In genomic region chr17:57536789-57537523, GRCh38 we compare ENCODE assay signal across 17 cellular contexts.
A peak's percentile ranks its signal among the peaks of the same experiment; 100 is the strongest.
DNase-seq lines count a peak whose midpoint lies in the region; ATAC-seq and TF ChIP-seq lines count a peak whose summit lies in the region.
"Had no signal": no experiment of that assay in that cellular context is flagged by ENCODE, and none has a peak within 500 bp of the region (broad histone marks: within the 10 kb centered on the region; RNA-seq: fewer than 3 reads in every experiment).

No MANE protein-coding gene starts in this region.

- H3K36me3 ChIP-seq in brain microvascular endothelial cell (replicated peaks), result no peaks in the 10 kb centered on the region

- no peak overlapping the region for H3K4me3 ChIP-seq in brain microvascular endothelial cell (ENCODE audit: low read depth, low read length)
- H3K4me3 ChIP-seq: mucosa of descending colon, stomach had no signal

- ATAC-seq in stimulated activated naive CD8-positive, alpha-beta T cell treated with anti-CD3 and anti-CD28 coated beads, Interleukin-15, Interleukin-2, amounts not matched to agents 100 U/mL and 50 U/mL, for 24 hours, result no peak
- ATAC-seq in activated T-helper 17 cell treated with anti-CD3 and anti-CD28 coated beads, Interleukin-2, amount 50 U/mL, for 72 hours (replicated peaks), result no peak
- ATAC-seq in memory B cell (ENCODE audit: low read depth) (no peak), esophagus mucosa (no peak)
- ATAC-seq: mucosa of descending colon had no signal

- H3K36me3 Mint-ChIP-seq in stimulated activated naive CD8-positive, alpha-beta T cell treated with anti-CD3 and anti-CD28 coated beads, Interleukin-15, Interleukin-2, amounts not matched to agents 100 ng/mL and 50 ng/mL, for 24 hours (ENCODE audit: low read depth), result no peaks in the 10 kb centered on the region
- H3K36me3 Mint-ChIP-seq in activated T-helper 17 cell treated with anti-CD3 and anti-CD28 coated beads, Interleukin-2, amount 50 U/mL, for 72 hours (ENCODE audit: low read depth), result peaks cover 6% of the 10 kb centered on the region
- H3K36me3 Mint-ChIP-seq in memory B cell, result peaks cover 5% of the 10 kb centered on the region

- no peaks in the 10 kb centered on the region for H3K9me3 Mint-ChIP-seq in stimulated activated naive CD8-positive, alpha-beta T cell treated with anti-CD3 and anti-CD28 coated beads, Interleukin-15, Interleukin-2, amounts not matched to agents 100 ng/mL and 50 ng/mL, for 24 hours
- H3K9me3 Mint-ChIP-seq in activated T-helper 17 cell treated with anti-CD3 and anti-CD28 coated beads, Interleukin-2, amount 50 U/mL, for 72 hours, result no peaks in the 10 kb centered on the region
- no peaks in the 10 kb centered on the region for H3K9me3 Mint-ChIP-seq in memory B cell
- H3K9me3 Mint-ChIP-seq: CD8-positive, alpha-beta memory T cell had no signal

- in situ Hi-C loops in brain microvascular endothelial cell (cut with HindIII; ENCODE audit: low pct_ligation_motif_present, low sequenced_read_pairs), result no loop called here

- no peak for TF ChIP-seq CTCF in brain microvascular endothelial cell (IDR thresholded peaks at IDR 0.05; ENCODE audit: low read depth, low read length, missing control alignments)

- DNase-seq in stimulated activated naive CD8-positive, alpha-beta T cell treated with anti-CD3 and anti-CD28 coated beads, Interleukin-15, Interleukin-2, amounts not matched to agents 100 U/mL and 50 U/mL, for 24 hours, result no peak
- DNase-seq in memory B cell (ENCODE audit: low spot score in 2 of 2) (no peak), hippocampal formation (lab: John Stamatoyannopoulos, UW) (no peak), cerebellar cortex (ENCODE audit: low spot score) (no peak), brain microvascular endothelial cell (no peak)
- DNase-seq: activated CD4-positive, alpha-beta T cell treated with anti-CD3 and anti-CD28 coated beads for 1 hour; activated gamma-delta T cell; CD8-positive, alpha-beta memory T cell; GDM1; mucosa of descending colon; NK-92 treated with Interleukin-12 subunit alpha and Interleukin-12 subunit beta, amount 100 ng/mL, for 24 hours; stimulated activated CD4-positive, alpha-beta T cell treated with anti-CD3 and anti-CD28 coated beads, Interleukin-4, amount 100 ng/mL, for 4 hours; stomach had no signal

- H3K27me3 ChIP-seq in brain microvascular endothelial cell (replicated peaks), result no peaks in the 10 kb centered on the region
- H3K27me3 ChIP-seq: stomach had no signal

- no peaks in the 10 kb centered on the region for H3K27me3 Mint-ChIP-seq in stimulated activated naive CD8-positive, alpha-beta T cell treated with anti-CD3 and anti-CD28 coated beads, Interleukin-15, Interleukin-2, amounts not matched to agents 100 ng/mL and 50 ng/mL, for 24 hours
- H3K27me3 Mint-ChIP-seq in activated T-helper 17 cell treated with anti-CD3 and anti-CD28 coated beads, Interleukin-2, amount 50 U/mL, for 72 hours, result no peaks in the 10 kb centered on the region
- H3K27me3 Mint-ChIP-seq in memory B cell, result no peaks in the 10 kb centered on the region
- H3K27me3 Mint-ChIP-seq: CD8-positive, alpha-beta memory T cell had no signal

- H3K27ac Mint-ChIP-seq in stimulated activated naive CD8-positive, alpha-beta T cell treated with anti-CD3 and anti-CD28 coated beads, Interleukin-15, Interleukin-2, amounts not matched to agents 100 ng/mL and 50 ng/mL, for 24 hours, result peak overlapping the region; percentile 67
- peak overlapping the region; percentile 56 for H3K27ac Mint-ChIP-seq in activated T-helper 17 cell treated with anti-CD3 and anti-CD28 coated beads, Interleukin-2, amount 50 U/mL, for 72 hours
- no peak overlapping the region for H3K27ac Mint-ChIP-seq in memory B cell

- H3K27ac ChIP-seq in brain microvascular endothelial cell, result no peak overlapping the region
- H3K27ac ChIP-seq: HL-60 had no signal

- H3K4me1 Mint-ChIP-seq in stimulated activated naive CD8-positive, alpha-beta T cell treated with anti-CD3 and anti-CD28 coated beads, Interleukin-15, Interleukin-2, amounts not matched to agents 100 ng/mL and 50 ng/mL, for 24 hours (ENCODE audit: low read depth), result peaks cover 46% of the 10 kb centered on the region
- peaks cover 15% of the 10 kb centered on the region for H3K4me1 Mint-ChIP-seq in activated T-helper 17 cell treated with anti-CD3 and anti-CD28 coated beads, Interleukin-2, amount 50 U/mL, for 72 hours
- H3K4me1 Mint-ChIP-seq in memory B cell, result peaks cover 18% of the 10 kb centered on the region

- peak overlapping the region; percentile 45 for H3K4me3 Mint-ChIP-seq in stimulated activated naive CD8-positive, alpha-beta T cell treated with anti-CD3 and anti-CD28 coated beads, Interleukin-15, Interleukin-2, amounts not matched to agents 100 ng/mL and 50 ng/mL, for 24 hours
- peak overlapping the region; percentile 52 for H3K4me3 Mint-ChIP-seq in activated T-helper 17 cell treated with anti-CD3 and anti-CD28 coated beads, Interleukin-2, amount 50 U/mL, for 72 hours
- peak overlapping the region; percentile 43 for H3K4me3 Mint-ChIP-seq in memory B cell
